ENCODE assay signal across 24 cellular contexts in genomic region chr16:64731891-64732290, GRCh38.
"Had no signal": no experiment of that assay in that cellular context is flagged by ENCODE, and none has a peak within 500 bp of the region (broad histone marks: within the 10 kb centered on the region; RNA-seq: fewer than 3 reads in every experiment).

No MANE protein-coding gene starts in this region.

- H3K9me3 ChIP-seq: stomach, suprapubic skin, testis, thoracic aorta, thyroid gland, tibial artery, tibial nerve, upper lobe of left lung, upper lobe of right lung, uterus, vagina had no signal

- H3K4me3 ChIP-seq: stomach, suprapubic skin, testis, thoracic aorta, thyroid gland, tibial artery, tibial nerve, upper lobe of left lung, upper lobe of right lung, uterus, vagina had no signal

- ATAC-seq: stimulated activated effector memory CD8-positive, alpha-beta T cell treated with anti-CD3 and anti-CD28 coated beads, Interleukin-12 subunit alpha, Interleukin-12 subunit beta, amount 100 ng/mL, for 72 hours; stimulated activated memory B cell treated with anti-CD40 and anti-IgM and Interleukin-4, amounts not matched to agents 10 μg/mL and 1 μg/mL and 100 μg/mL, for 72 hours; stimulated activated naive B cell treated with anti-CD40 and anti-IgM and Interleukin-4, amounts not matched to agents 10 μg/mL and 1 μg/mL and 100 μg/mL, for 72 hours; stimulated activated naive CD8-positive, alpha-beta T cell treated with anti-CD3 and anti-CD28 coated beads, Interleukin-15, amount 100 ng/mL, for 72 hours; stimulated activated naive CD8-positive, alpha-beta T cell treated with anti-CD3 and anti-CD28 coated beads, Interleukin-15, Interleukin-2, amounts not matched to agents 100 U/mL and 50 U/mL, for 24 hours; upper lobe of right lung had no signal

- H3K27me3 ChIP-seq: stomach, suprapubic skin, testis, thyroid gland, tibial artery, tibial nerve, upper lobe of left lung, upper lobe of right lung, uterus, vagina had no signal

- H3K4me1 ChIP-seq: stomach, suprapubic skin, testis, thyroid gland, tibial nerve, upper lobe of left lung, upper lobe of right lung, uterus, vagina had no signal

- DNase-seq: stimulated activated CD4-positive, alpha-beta T cell treated with anti-CD3 and anti-CD28 coated beads, Interleukin-2, amount 100 ng/mL, for 48 hours; stimulated activated CD4-positive, alpha-beta T cell treated with anti-CD3 and anti-CD28 coated beads, Interleukin-4, amount 100 ng/mL, for 1 hour; stimulated activated CD4-positive, alpha-beta T cell treated with anti-CD3 and anti-CD28 coated beads, Interleukin-4, amount 100 ng/mL, for 24 hours; stimulated activated CD4-positive, alpha-beta T cell treated with anti-CD3 and anti-CD28 coated beads, Interleukin-4, amount 100 ng/mL, for 4 hours; stimulated activated CD8-positive, alpha-beta memory T cell treated with anti-CD3 and anti-CD28 coated beads, Interleukin-4, amount 100 ng/mL, for 48 hours; stimulated activated naive B cell treated with anti-CD40 and anti-IgM and Interleukin-4, amounts not matched to agents 10 μg/mL and 1 μg/mL and 100 μg/mL, for 72 hours; stimulated activated naive CD4-positive, alpha-beta T cell; stimulated activated naive CD4-positive, alpha-beta T cell treated with Interleukin-2 at 50 U/mL for 16 hours; stimulated activated naive CD8-positive, alpha-beta T cell treated with anti-CD3 and anti-CD28 coated beads, Interleukin-15, amount 100 ng/mL, for 72 hours; stimulated activated naive CD8-positive, alpha-beta T cell treated with anti-CD3 and anti-CD28 coated beads, Interleukin-15, Interleukin-2, amounts not matched to agents 100 U/mL and 50 U/mL, for 24 hours; stomach; testis; thyroid gland; tibial artery; trophoblast cell; upper lobe of left lung; upper lobe of right lung; uterus had no signal

- H3K27ac ChIP-seq: stomach, suprapubic skin, testis, thoracic aorta, thyroid gland, tibial artery, tibial nerve, upper lobe of left lung, upper lobe of right lung, uterus, vagina had no signal

- H3K36me3 ChIP-seq: stomach, suprapubic skin, thoracic aorta, thyroid gland, tibial artery, tibial nerve, upper lobe of left lung, upper lobe of right lung, uterus, vagina had no signal
